In the genomic region with DNA sequence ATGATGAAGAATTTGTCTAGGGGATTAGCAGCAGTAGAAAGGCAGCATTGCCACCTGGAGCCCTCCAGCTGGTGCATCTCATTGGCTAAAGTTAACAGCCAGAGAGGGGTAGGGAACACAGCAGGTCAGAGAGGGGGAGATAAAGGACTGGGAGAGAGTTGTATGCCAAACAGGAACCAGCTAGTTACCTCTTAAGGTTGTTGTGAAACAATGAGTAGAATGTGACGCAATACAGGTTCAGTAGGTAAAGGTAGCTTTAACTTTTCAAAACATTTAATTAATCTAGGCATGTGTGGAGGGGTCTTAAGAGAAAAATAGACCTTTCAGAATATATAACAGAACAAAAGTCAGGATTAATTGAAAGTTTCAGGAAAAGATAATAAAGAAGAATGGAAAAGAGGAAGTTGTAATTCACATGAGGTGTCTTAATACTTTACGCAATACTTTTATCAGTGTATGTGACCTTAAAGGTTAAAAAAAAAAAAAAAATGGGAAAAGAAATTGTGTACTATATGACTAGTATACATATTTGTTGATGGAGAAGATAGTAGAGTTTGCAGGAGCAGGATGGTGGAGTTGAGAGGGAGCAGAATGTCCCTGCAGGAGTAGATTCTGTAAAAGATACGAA, we compare ENCODE assay signal across 9 cellular contexts. TPM values are rescaled to one million over a fixed set of nuclear protein-coding genes. Genes with fewer than 3 reads are reported as not detected.
DNase-seq lines count a peak whose midpoint lies in the region; ATAC-seq and TF ChIP-seq lines count a peak whose summit lies in the region.
"Had no signal": no experiment of that assay in that cellular context is flagged by ENCODE, and none has a peak within 500 bp of the region (broad histone marks: within the 10 kb centered on the region; RNA-seq: fewer than 3 reads in every experiment).

No MANE protein-coding gene starts in this region.

- H3K27me3 Mint-ChIP-seq in activated T-cell treated with anti-CD3 and anti-CD28 coated beads, Interleukin-2, amount 50 U/mL, for 72 hours (ENCODE audit: low read depth): no peaks in the 10 kb centered on the region
- H3K27me3 Mint-ChIP-seq in activated T-cell treated with anti-CD3 and anti-CD28 coated beads, Interleukin-2, amount 50 U/mL, for 4 hours (ENCODE audit: low read depth): no peaks in the 10 kb centered on the region
- no peaks in the 10 kb centered on the region for H3K27me3 Mint-ChIP-seq in stimulated activated memory B cell treated with anti-CD40 and anti-IgM and Interleukin-4, amounts not matched to agents 10 μg/mL and 1 μg/mL and 100 μg/mL, for 72 hours

- DNase-seq in activated T-cell treated with anti-CD3 and anti-CD28 coated beads, Interleukin-2, amount 50 U/mL, for 72 hours: no peak
- no peak for DNase-seq in activated T-cell treated with anti-CD3 and anti-CD28 coated beads, Interleukin-2, amount 50 U/mL, for 4 hours
- DNase-seq in NOMO-1 (lab: John Stamatoyannopoulos, UW; ENCODE audit: unreplicated experiment in 2 of 2) (peak; percentile 34 to 79), SHP77 treated with DMSO at 0.1 percent for 48 hours (lab: John Stamatoyannopoulos, UW) (no peak), thyroid gland (no peak)
- DNase-seq: MM.1S had no signal

- ATAC-seq in activated T-cell treated with anti-CD3 and anti-CD28 coated beads, Interleukin-2, amount 50 U/mL, for 72 hours (replicated peaks in 1 of 2): no peak
- no peak for ATAC-seq in activated T-cell treated with anti-CD3 and anti-CD28 coated beads, Interleukin-2, amount 50 U/mL, for 4 hours
- ATAC-seq in esophagus mucosa (peak; percentile 63), GM21367 (IDR thresholded peaks at IDR 0.05; ENCODE audit: unreplicated experiment) (no peak)
- no peak for ATAC-seq in stimulated activated memory B cell treated with anti-CD40 and anti-IgM and Interleukin-4, amounts not matched to agents 10 μg/mL and 1 μg/mL and 100 μg/mL, for 72 hours

- H3K4me3 Mint-ChIP-seq in activated T-cell treated with anti-CD3 and anti-CD28 coated beads, Interleukin-2, amount 50 U/mL, for 72 hours: peak overlapping the region in 1 of 2 donors; percentile 15
- no peak overlapping the region for H3K4me3 Mint-ChIP-seq in activated T-cell treated with anti-CD3 and anti-CD28 coated beads, Interleukin-2, amount 50 U/mL, for 4 hours
- no peak overlapping the region for H3K4me3 Mint-ChIP-seq in stimulated activated memory B cell treated with anti-CD40 and anti-IgM and Interleukin-4, amounts not matched to agents 10 μg/mL and 1 μg/mL and 100 μg/mL, for 72 hours

- no peaks in the 10 kb centered on the region for H3K27me3 ChIP-seq in thyroid gland

- H3K27ac Mint-ChIP-seq in activated T-cell treated with anti-CD3 and anti-CD28 coated beads, Interleukin-2, amount 50 U/mL, for 72 hours: peak overlapping the region; percentile 97
- peak overlapping the region; percentile 39 for H3K27ac Mint-ChIP-seq in stimulated activated memory B cell treated with anti-CD40 and anti-IgM and Interleukin-4, amounts not matched to agents 10 μg/mL and 1 μg/mL and 100 μg/mL, for 72 hours

- no peak overlapping the region for H3K27ac ChIP-seq in thyroid gland

- H3K36me3 ChIP-seq in thyroid gland: peaks cover 19 to 20% of the 10 kb centered on the region in 2 donors

- H3K9me3 Mint-ChIP-seq in activated T-cell treated with anti-CD3 and anti-CD28 coated beads, Interleukin-2, amount 50 U/mL, for 72 hours: no peaks in the 10 kb centered on the region
- no peaks in the 10 kb centered on the region for H3K9me3 Mint-ChIP-seq in activated T-cell treated with anti-CD3 and anti-CD28 coated beads, Interleukin-2, amount 50 U/mL, for 4 hours
- no peaks in the 10 kb centered on the region for H3K9me3 Mint-ChIP-seq in stimulated activated memory B cell treated with anti-CD40 and anti-IgM and Interleukin-4, amounts not matched to agents 10 μg/mL and 1 μg/mL and 100 μg/mL, for 72 hours

- no peak for TF ChIP-seq POLR2A in thyroid gland (IDR thresholded peaks at IDR 0.05)

- H3K9me3 ChIP-seq in thyroid gland: no peaks in the 10 kb centered on the region

- TF ChIP-seq CTCF in thyroid gland (IDR thresholded peaks at IDR 0.05): no peak

- H3K4me1 ChIP-seq in thyroid gland: peaks cover 0 to 18% of the 10 kb centered on the region in 2 donors

- H3K36me3 Mint-ChIP-seq in activated T-cell treated with anti-CD3 and anti-CD28 coated beads, Interleukin-2, amount 50 U/mL, for 72 hours (ENCODE audit: insufficient read depth in 2 of 2): peaks cover 7 to 14% of the 10 kb centered on the region in 2 donors
- H3K36me3 Mint-ChIP-seq in activated T-cell treated with anti-CD3 and anti-CD28 coated beads, Interleukin-2, amount 50 U/mL, for 4 hours (ENCODE audit: insufficient read depth): peaks cover 39% of the 10 kb centered on the region
- H3K36me3 Mint-ChIP-seq in stimulated activated memory B cell treated with anti-CD40 and anti-IgM and Interleukin-4, amounts not matched to agents 10 μg/mL and 1 μg/mL and 100 μg/mL, for 72 hours: peaks cover 51% of the 10 kb centered on the region

- 93% methylated on average over 3 of the region's 3 CpGs for WGBS in thyroid gland, 2 donors

- H3K4me3 ChIP-seq in thyroid gland (replicated peaks in 1 of 3): no peak overlapping the region

- intact Hi-C loops in thyroid gland (cut with DNase I): no loop called here

- peaks cover 48% of the 10 kb centered on the region for H3K4me1 Mint-ChIP-seq in activated T-cell treated with anti-CD3 and anti-CD28 coated beads, Interleukin-2, amount 50 U/mL, for 72 hours (ENCODE audit: low read depth)
- H3K4me1 Mint-ChIP-seq in activated T-cell treated with anti-CD3 and anti-CD28 coated beads, Interleukin-2, amount 50 U/mL, for 4 hours (ENCODE audit: low read depth): peaks cover 51% of the 10 kb centered on the region
- H3K4me1 Mint-ChIP-seq in stimulated activated memory B cell treated with anti-CD40 and anti-IgM and Interleukin-4, amounts not matched to agents 10 μg/mL and 1 μg/mL and 100 μg/mL, for 72 hours: peaks cover 43% of the 10 kb centered on the region

RNA-seq across cellular contexts. Expression of a gene that starts 14.3 kb away (rescaled TPM):
- 10 to 100 TPM; 62.8 to 68.5 TPM for total RNA-seq in activated T-cell treated with anti-CD3 and anti-CD28 coated beads, Interleukin-2, amount 50 U/mL, for 72 hours
- total RNA-seq in activated T-cell treated with anti-CD3 and anti-CD28 coated beads, Interleukin-2, amount 50 U/mL, for 4 hours: 10 to 100 TPM; 29.8 to 31.5 (median 30.5) TPM
- total RNA-seq in esophagus mucosa (22.4 TPM), thyroid gland (10 to 100 TPM; 49.6 to 86.4 (median 64.1) TPM)

Comparison
In these comparisons a context has a peak if more than half of its experiments do, and no peak if none do; other contexts are left out.
1. DNase-seq: peak in NOMO-1 (2 of 2); none in activated T-cell treated with anti-CD3 and anti-CD28 coated beads, Interleukin-2, amount 50 U/mL, for 72 hours (0 of 2), activated T-cell treated with anti-CD3 and anti-CD28 coated beads, Interleukin-2, amount 50 U/mL, for 4 hours (single experiment), SHP77 treated with DMSO at 0.1 percent for 48 hours (single experiment) and thyroid gland (0 of 2).